ENCODE assay signal across 18 cellular contexts in genomic region chr16:11159189-11159588, GRCh38.
A peak's percentile ranks its signal among the peaks of the same experiment; 100 is the strongest.
DNase-seq lines count a peak whose midpoint lies in the region; ATAC-seq and TF ChIP-seq lines count a peak whose summit lies in the region.
"Had no signal": no experiment of that assay in that cellular context is flagged by ENCODE, and none has a peak within 500 bp of the region (broad histone marks: within the 10 kb centered on the region; RNA-seq: fewer than 3 reads in every experiment).

No MANE protein-coding gene starts in this region.

- peaks cover 37% of the 10 kb centered on the region for H3K36me3 Mint-ChIP-seq in activated CD8-positive, alpha-beta memory T cell treated with anti-CD3 and anti-CD28 coated beads, Interleukin-2, amount 10 ng/mL, durations not matched to agents 7 days and 5 days
- H3K36me3 Mint-ChIP-seq in chondrocyte (ENCODE audit: low read depth) = peaks cover 1% of the 10 kb centered on the region
- peaks cover 8% of the 10 kb centered on the region for H3K36me3 Mint-ChIP-seq in nephron progenitor cell (ENCODE audit: low read depth)

- CTCF ChIA-PET in activated CD8-positive, alpha-beta memory T cell treated with anti-CD3 and anti-CD28 coated beads, Interleukin-2, amount 10 ng/mL, durations not matched to agents 7 days and 5 days (lab: Charles Lee) = interaction anchor here (0.9 to 1.9 kb wide), 6 partner anchors 9 to 195 kb away, joined by 3 to 8 read pairs (median 3); no protein-coding TSS in a partner anchor

- H3K27ac Mint-ChIP-seq in activated CD8-positive, alpha-beta memory T cell treated with anti-CD3 and anti-CD28 coated beads, Interleukin-2, amount 10 ng/mL, durations not matched to agents 7 days and 5 days = peak overlapping the region; percentile 89
- H3K27ac Mint-ChIP-seq in chondrocyte (ENCODE audit: unreplicated experiment) (no peak overlapping the region), nephron progenitor cell (no peak overlapping the region)

- H3K4me1 ChIP-seq in DND-41 (ENCODE audit: insufficient read depth, low read length) = peaks cover 31% of the 10 kb centered on the region

- no peaks in the 10 kb centered on the region for H3K27me3 Mint-ChIP-seq in activated CD8-positive, alpha-beta memory T cell treated with anti-CD3 and anti-CD28 coated beads, Interleukin-2, amount 10 ng/mL, durations not matched to agents 7 days and 5 days
- H3K27me3 Mint-ChIP-seq in chondrocyte (ENCODE audit: low read depth) (no peaks in the 10 kb centered on the region), nephron progenitor cell (ENCODE audit: low read depth, poor library complexity) (peaks cover 41% of the 10 kb centered on the region)
- H3K27me3 Mint-ChIP-seq: CD4-positive, CD25-positive, alpha-beta regulatory T cell; IgD-negative memory B cell had no signal

- H3K4me3 ChIP-seq in DND-41 (ENCODE audit: low read depth in 1 of 2, low read length in 2 of 2) = no peak overlapping the region

- no peak for ATAC-seq in activated CD8-positive, alpha-beta memory T cell treated with anti-CD3 and anti-CD28 coated beads, Interleukin-2, amount 10 ng/mL, durations not matched to agents 7 days and 5 days
- ATAC-seq in DND-41 (ENCODE audit: insufficient read depth, low read depth) = no peak
- ATAC-seq: Panc1 had no signal

- no peak overlapping the region for H3K9ac ChIP-seq in DND-41 (ENCODE audit: low read depth, low read length)

- peaks cover 2% of the 10 kb centered on the region for H3K9me3 Mint-ChIP-seq in activated CD8-positive, alpha-beta memory T cell treated with anti-CD3 and anti-CD28 coated beads, Interleukin-2, amount 10 ng/mL, durations not matched to agents 7 days and 5 days (ENCODE audit: low read depth)
- H3K9me3 Mint-ChIP-seq in chondrocyte (ENCODE audit: low read depth) (peaks cover 2% of the 10 kb centered on the region), nephron progenitor cell (peaks cover 5% of the 10 kb centered on the region)
- H3K9me3 Mint-ChIP-seq: CD4-positive, CD25-positive, alpha-beta regulatory T cell; IgD-negative memory B cell had no signal

- no peak overlapping the region for H3K4me2 ChIP-seq in DND-41 (ENCODE audit: insufficient read depth, low read length)

- no peak overlapping the region for H3K4me3 Mint-ChIP-seq in activated CD8-positive, alpha-beta memory T cell treated with anti-CD3 and anti-CD28 coated beads, Interleukin-2, amount 10 ng/mL, durations not matched to agents 7 days and 5 days
- H3K4me3 Mint-ChIP-seq in chondrocyte (ENCODE audit: unreplicated experiment) (no peak overlapping the region), nephron progenitor cell (no peak overlapping the region)
- H3K4me3 Mint-ChIP-seq: CD4-positive, CD25-positive, alpha-beta regulatory T cell; IgD-negative memory B cell had no signal

- TF ChIP-seq CTCF in DND-41 (IDR thresholded peaks at IDR 0.05; ENCODE audit: borderline replicate concordance, extremely low read depth, low read length, poor library complexity, severe bottlenecking) (no peak), chondrocyte (IDR thresholded peaks at IDR 0.05) (no peak), nephron progenitor cell (IDR thresholded peaks at IDR 0.05) (no peak)

- no peaks in the 10 kb centered on the region for H3K27me3 ChIP-seq in DND-41 (ENCODE audit: insufficient read depth, low read length, poor library complexity)

- no peak for DNase-seq in activated CD8-positive, alpha-beta memory T cell treated with anti-CD3 and anti-CD28 coated beads, Interleukin-2, amount 10 ng/mL, durations not matched to agents 7 days and 5 days
- no peak for DNase-seq in activated CD8-positive, alpha-beta memory T cell treated with anti-CD3 and anti-CD28 coated beads for 24 hours
- DNase-seq in DND-41 (no peak), chondrocyte (ENCODE audit: low spot score) (peak; percentile 17), SKM-1 treated with dmso at 0.1 percent for 144 hours (lab: John Stamatoyannopoulos, UW; ENCODE audit: unreplicated experiment) (no peak), nephron progenitor cell (no peak)
- DNase-seq: CD4-positive, CD25-positive, alpha-beta regulatory T cell; DMS79; Karpas-422; MV-4-11; NCI-H1105 treated with DMSO at 0.1 percent for 48 hours; NCI-H2029 treated with DMSO at 0.1 percent for 48 hours; NCI-H226; NCI-H524; NCI-H82 had no signal

- H4K20me1 ChIP-seq in DND-41 (ENCODE audit: insufficient read depth, low read length) = no peaks in the 10 kb centered on the region

- no peaks in the 10 kb centered on the region for H3K79me2 ChIP-seq in DND-41 (ENCODE audit: insufficient read depth, low read length)

- H3K9me3 ChIP-seq in DND-41 (ENCODE audit: insufficient read depth, low read length, severe bottlenecking) (no peaks in the 10 kb centered on the region), KOPT-K1 (ENCODE audit: insufficient read depth, low read length, poor library complexity, severe bottlenecking) (peaks cover 5% of the 10 kb centered on the region)

- H3K36me3 ChIP-seq in DND-41 (ENCODE audit: insufficient read depth, low read length) = no peaks in the 10 kb centered on the region; the same call in 1 of the 2 replicates
- H3K36me3 ChIP-seq in KOPT-K1 (ENCODE audit: insufficient read depth, low read length) = no peaks in the 10 kb centered on the region

- H3K27ac ChIP-seq in DND-41 (ENCODE audit: low read length) (peak overlapping the region; percentile 47; the same call in 1 of the 2 replicates), KOPT-K1 (ENCODE audit: low read depth, low read length, poor library complexity, severe bottlenecking) (peak overlapping the region; percentile 67)

- H3K4me1 Mint-ChIP-seq in activated CD8-positive, alpha-beta memory T cell treated with anti-CD3 and anti-CD28 coated beads, Interleukin-2, amount 10 ng/mL, durations not matched to agents 7 days and 5 days = peaks cover 88% of the 10 kb centered on the region
- H3K4me1 Mint-ChIP-seq in chondrocyte (ENCODE audit: low read depth) = peaks cover 21% of the 10 kb centered on the region
- H3K4me1 Mint-ChIP-seq in nephron progenitor cell = peaks cover 69% of the 10 kb centered on the region

- H2AFZ ChIP-seq in DND-41 (ENCODE audit: low read depth, low read length) = no peak overlapping the region
